ENCODE assay signal across 1 cellular context in genomic region chr5:151257731-151258715, GRCh38.
TF ChIP-seq lines count a peak whose summit lies in the region.

No MANE protein-coding gene starts in this region.

TF ChIP-seq in GM12878, 131 proteins besides CTCF, POLR2A, EP300 and RAD21 (continued from another document):
- 0 out of 3 replicates have a peak, but pooled peaks have one; percentile 11 for TF ChIP-seq POU2F2 (IDR thresholded peaks at IDR 0.05; ENCODE audit: borderline replicate concordance, low read depth, low read length)
- TF ChIP-seq FOXM1 (IDR thresholded peaks at IDR 0.05; ENCODE audit: low read depth, low read length): no peak
- no peak for TF ChIP-seq SUPT20H (IDR thresholded peaks at IDR 0.05; ENCODE audit: borderline replicate concordance, control insufficient read depth, low read depth, low read length)
- no peak for TF ChIP-seq NR2F1 (conservative IDR thresholded peaks at IDR 0.05)
- TF ChIP-seq IRF4 (IDR thresholded peaks at IDR 0.05; ENCODE audit: low read depth, low read length): no peak
- TF ChIP-seq MLLT1 (IDR thresholded peaks at IDR 0.05): 0 out of 2 replicates have a peak, but pooled peaks have one; percentile 22
- TF ChIP-seq IRF5 (IDR thresholded peaks at IDR 0.05; ENCODE audit: borderline replicate concordance): no peak
- no peak for TF ChIP-seq MTA3 (IDR thresholded peaks at IDR 0.05; ENCODE audit: borderline replicate concordance, low read length)
- TF ChIP-seq RUNX3 (IDR thresholded peaks at IDR 0.05; ENCODE audit: low read length): peak; percentile 13; the same call in 1 of the 2 replicates
- TF ChIP-seq YY1 (IDR thresholded peaks at IDR 0.05; ENCODE audit: low read depth, low read length): no peak
- no peak for TF ChIP-seq MTA2 (IDR thresholded peaks at IDR 0.05; ENCODE audit: low read depth)
- no peak for TF ChIP-seq NKRF (conservative IDR thresholded peaks at IDR 0.05)
- no peak for TF ChIP-seq SP1 (IDR thresholded peaks at IDR 0.05; ENCODE audit: low read depth, low read length)
